In the genomic region with DNA sequence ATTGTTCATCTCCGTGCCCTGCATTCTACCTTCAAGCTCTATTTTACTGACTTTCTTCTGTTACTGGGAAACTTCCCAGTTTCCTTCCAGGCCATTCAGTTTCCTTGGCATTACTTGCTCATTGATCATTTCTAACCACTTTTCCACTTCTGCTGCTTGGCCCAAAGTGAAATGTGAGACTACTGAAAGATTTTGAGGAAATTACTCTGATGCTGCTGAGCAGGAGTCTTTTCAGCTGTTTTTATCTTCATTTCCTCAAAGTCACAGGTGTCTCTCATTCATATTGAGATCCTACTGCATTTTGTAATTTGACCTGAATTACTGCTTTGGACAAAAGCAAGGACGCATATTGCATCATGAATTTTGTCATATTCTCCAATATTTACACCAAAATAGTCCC, we compare ENCODE assay signal across 1 cellular context.
TF ChIP-seq lines count a peak whose summit lies in the region.

No MANE protein-coding gene starts in this region.

TF ChIP-seq in H1, 55 proteins besides CTCF, POLR2A, EP300 and RAD21:
- no peak for TF ChIP-seq CBX8 (IDR thresholded peaks at IDR 0.05; ENCODE audit: borderline replicate concordance, low read depth, low read length)
- TF ChIP-seq TCF12 (IDR thresholded peaks at IDR 0.05; ENCODE audit: low read depth, low read length): no peak
- TF ChIP-seq MAFK (IDR thresholded peaks at IDR 0.05; ENCODE audit: low read depth, low read length): no peak
- TF ChIP-seq NANOG (IDR thresholded peaks at IDR 0.05; ENCODE audit: insufficient read depth, low read depth, low read length, poor library complexity, severe bottlenecking): no peak
- no peak for TF ChIP-seq YY1 (IDR thresholded peaks at IDR 0.05; ENCODE audit: low read depth, low read length)
- TF ChIP-seq ZNF274 (IDR thresholded peaks at IDR 0.05; ENCODE audit: borderline replicate concordance, extremely low read depth, low read length): no peak
